Comparison of ENCODE assay signal across 15 cellular contexts in the genomic region with DNA sequence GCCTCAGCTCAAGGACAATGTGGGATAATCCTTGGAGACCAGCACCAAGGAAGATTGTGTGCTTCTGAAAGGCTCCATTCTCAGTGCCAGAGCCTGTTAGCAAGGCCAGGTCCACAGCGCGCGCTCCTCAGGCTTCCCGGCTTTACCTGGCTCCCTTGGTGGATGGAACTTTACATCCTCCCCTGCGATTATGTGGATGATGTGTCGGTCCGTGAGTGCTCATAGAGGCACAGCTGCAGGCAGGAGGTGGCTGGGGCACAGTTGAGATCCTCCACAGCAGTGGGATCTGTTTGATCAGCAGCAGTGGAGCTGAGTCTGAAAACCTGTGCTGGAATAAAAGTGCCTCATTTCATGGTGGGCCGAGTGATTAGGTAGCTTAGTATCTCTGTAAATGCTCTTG.
DNase-seq lines count a peak whose midpoint lies in the region; ATAC-seq and TF ChIP-seq lines count a peak whose summit lies in the region.
"Had no signal": no experiment of that assay in that cellular context is flagged by ENCODE, and none has a peak within 500 bp of the region (broad histone marks: within the 10 kb centered on the region; RNA-seq: fewer than 3 reads in every experiment).

No MANE protein-coding gene starts in this region.

- ATAC-seq in natural killer cell (no peak), naive B cell (ENCODE audit: low read depth in 2 of 2) (no peak), esophagus mucosa (no peak)
- ATAC-seq in natural killer cell treated with Interleukin-12 subunit alpha and Interleukin-12 subunit beta and Interleukin-15 and Interleukin-18, amount 100 ng/mL, for 72 hours = no peak

- H3K27me3 Mint-ChIP-seq in natural killer cell (ENCODE audit: low read depth in 2 of 2) = no peaks in the 10 kb centered on the region
- no peaks in the 10 kb centered on the region for H3K27me3 Mint-ChIP-seq in natural killer cell treated with Interleukin-12 subunit alpha and Interleukin-12 subunit beta and Interleukin-15 and Interleukin-18, amount 100 ng/mL, for 72 hours
- no peaks in the 10 kb centered on the region for H3K27me3 Mint-ChIP-seq in naive B cell
- H3K27me3 Mint-ChIP-seq in type B pancreatic cell = no peaks in the 10 kb centered on the region

- H3K4me3 Mint-ChIP-seq in natural killer cell (peak overlapping the region; percentile 5), naive B cell (peak overlapping the region in 5 of 8 donors; percentile 6 to 62 (median 41)), type B pancreatic cell (peak overlapping the region; percentile 20)
- H3K4me3 Mint-ChIP-seq in natural killer cell treated with Interleukin-12 subunit alpha and Interleukin-12 subunit beta and Interleukin-15 and Interleukin-18, amount 100 ng/mL, for 72 hours = no peak overlapping the region

- peaks cover 78 to 80% of the 10 kb centered on the region in 2 donors for H3K4me1 Mint-ChIP-seq in natural killer cell
- peaks cover 65 to 69% of the 10 kb centered on the region in 2 donors for H3K4me1 Mint-ChIP-seq in natural killer cell treated with Interleukin-12 subunit alpha and Interleukin-12 subunit beta and Interleukin-15 and Interleukin-18, amount 100 ng/mL, for 72 hours (ENCODE audit: low read depth in 2 of 2)
- H3K4me1 Mint-ChIP-seq in naive B cell = peaks cover 51 to 94% (median 78%) of the 10 kb centered on the region in 3 donors
- peaks cover 67% of the 10 kb centered on the region for H3K4me1 Mint-ChIP-seq in type B pancreatic cell (ENCODE audit: unreplicated experiment)

- TF ChIP-seq CTCF in natural killer cell (IDR thresholded peaks at IDR 0.05) = no peak
- TF ChIP-seq CTCF in VCaP (conservative IDR thresholded peaks at IDR 0.05) = no peak
- no peak for TF ChIP-seq CTCF in type B pancreatic cell (conservative IDR thresholded peaks at IDR 0.05)

- intact Hi-C loops in natural killer cell (cut with micrococcal nuclease) = no loop called here

- H3K27ac ChIP-seq in VCaP = peak overlapping the region; percentile 59
- H3K27ac ChIP-seq: KMS-11, Peyer's patch had no signal

- no peaks in the 10 kb centered on the region for H3K36me3 Mint-ChIP-seq in natural killer cell
- H3K36me3 Mint-ChIP-seq in natural killer cell treated with Interleukin-12 subunit alpha and Interleukin-12 subunit beta and Interleukin-15 and Interleukin-18, amount 100 ng/mL, for 72 hours = no peaks in the 10 kb centered on the region
- peaks cover 0 to 15% of the 10 kb centered on the region in 2 donors for H3K36me3 Mint-ChIP-seq in naive B cell
- H3K36me3 Mint-ChIP-seq in type B pancreatic cell = peaks cover 12% of the 10 kb centered on the region

- no peaks in the 10 kb centered on the region for H3K9me3 Mint-ChIP-seq in natural killer cell
- H3K9me3 Mint-ChIP-seq in natural killer cell treated with Interleukin-12 subunit alpha and Interleukin-12 subunit beta and Interleukin-15 and Interleukin-18, amount 100 ng/mL, for 72 hours = no peaks in the 10 kb centered on the region
- H3K9me3 Mint-ChIP-seq in naive B cell = peaks cover 0 to 1% (median 0%) of the 10 kb centered on the region in 7 donors
- H3K9me3 Mint-ChIP-seq in type B pancreatic cell = peaks cover 5% of the 10 kb centered on the region

- H3K27ac Mint-ChIP-seq in natural killer cell = peak overlapping the region; percentile 66 to 69
- H3K27ac Mint-ChIP-seq in natural killer cell treated with Interleukin-12 subunit alpha and Interleukin-12 subunit beta and Interleukin-15 and Interleukin-18, amount 100 ng/mL, for 72 hours = no peak overlapping the region
- H3K27ac Mint-ChIP-seq in naive B cell = peak overlapping the region in 4 of 6 donors; percentile 57 to 88 (median 76)
- H3K27ac Mint-ChIP-seq in type B pancreatic cell = no peak overlapping the region

- no peak for DNase-seq in natural killer cell
- no peak for DNase-seq in natural killer cell treated with Interleukin-12 subunit alpha and Interleukin-12 subunit beta and Interleukin-15 and Interleukin-18, amount 100 ng/mL, for 72 hours (ENCODE audit: low spot score)
- no peak for DNase-seq in naive B cell
- no peak for DNase-seq in type B pancreatic cell (ENCODE audit: extremely low spot score, unreplicated experiment)
- no peak for DNase-seq in activated effector memory CD4-positive, alpha-beta T cell treated with anti-CD3 and anti-CD28 coated beads, Interleukin-2, amount 50 U/mL, for 16 hours
- no peak for DNase-seq in inferior parietal cortex (ENCODE audit: extremely low spot score)
- DNase-seq: activated CD4-positive, alpha-beta T cell treated with anti-CD3 and anti-CD28 coated beads for 1 hour; GOT3; NCI-H1417 treated with DMSO at 0.1 percent for 48 hours; NCI-H345; Peyer's patch; stimulated activated naive CD4-positive, alpha-beta T cell treated with Interleukin-2 at 50 U/mL for 16 hours had no signal

Comparison
In these comparisons a context has a peak if more than half of its experiments do, and no peak if none do; other contexts are left out.
1. H3K27ac Mint-ChIP-seq: peak in natural killer cell (2 of 2) and naive B cell (4 of 6); none in natural killer cell treated with Interleukin-12 subunit alpha and Interleukin-12 subunit beta and Interleukin-15 and Interleukin-18, amount 100 ng/mL, for 72 hours (0 of 2) and type B pancreatic cell (single experiment).